10 cellular contexts compared by ENCODE assay signal in genomic region chr6:150403458-150404245, GRCh38. TPM values are rescaled to one million over a fixed set of nuclear protein-coding genes. Genes with fewer than 3 reads are reported as not detected.
A peak's percentile ranks its signal among the peaks of the same experiment; 100 is the strongest.
DNase-seq lines count a peak whose midpoint lies in the region; ATAC-seq, FAIRE-seq and TF ChIP-seq lines count a peak whose summit lies in the region.
"Had no signal": no experiment of that assay in that cellular context is flagged by ENCODE, and none has a peak within 500 bp of the region (broad histone marks: within the 10 kb centered on the region; RNA-seq: fewer than 3 reads in every experiment).

No MANE protein-coding gene starts in this region.

- in situ Hi-C loops in HepG2 (cut with HindIII; ENCODE audit: extremely low pct_ligation_motif_present, low pct_unique_long_range_greater_than_20kb): loop anchor here (25.0 kb wide), 1 partner anchor 934 kb away; no protein-coding TSS in a partner anchor
- in situ Hi-C loops in brain microvascular endothelial cell (cut with HindIII; ENCODE audit: low pct_ligation_motif_present, low sequenced_read_pairs): no loop called here

- ATAC-seq in HepG2 (no peak), left colon (peak; percentile 73), GM18873 (IDR thresholded peaks at IDR 0.05; ENCODE audit: low FRiP score, unreplicated experiment) (no peak)
- ATAC-seq: activated CD8-positive, alpha-beta memory T cell treated with anti-CD3 and anti-CD28 coated beads, Interleukin-2, amount 10 ng/mL, durations not matched to agents 7 days and 5 days had no signal

- H3K9me3 ChIP-seq in liver (ENCODE audit: control insufficient read depth in 4 of 4, low read length in 3 of 4) (no peaks in the 10 kb centered on the region), HepG2 (ENCODE audit: low read length) (no peaks in the 10 kb centered on the region)

- H3K79me2 ChIP-seq in HepG2 (ENCODE audit: insufficient read depth, low read length): no peaks in the 10 kb centered on the region

- no peak overlapping the region for H2AFZ ChIP-seq in HepG2 (ENCODE audit: low read length)

- intact Hi-C loops in HepG2 (cut with micrococcal nuclease; ENCODE audit: unreplicated experiment): no loop called here
- intact Hi-C loops in left colon (cut with DNase I, micrococcal nuclease): no loop called here

- 57% methylated on average over 5 of the region's 5 CpGs for WGBS in liver
- 9% methylated on average over 5 of the region's 5 CpGs for WGBS in HepG2 (ENCODE audit: low lambda C conversion rate)

- H3K4me1 ChIP-seq in liver (ENCODE audit: control insufficient read depth in 4 of 4, insufficient read depth in 4 of 4, low read length in 3 of 4) (no peaks in the 10 kb centered on the region), HepG2 (ENCODE audit: insufficient read depth, low read length) (no peaks in the 10 kb centered on the region)

- no peak for FAIRE-seq in HepG2 (lab: Jason Lieb, UNC)

- peaks cover 0 to 6% (median 0%) of the 10 kb centered on the region in 4 donors for H3K36me3 ChIP-seq in liver (ENCODE audit: control insufficient read depth in 4 of 4, insufficient read depth in 3 of 4, low read depth in 1 of 4, low read length in 3 of 4)
- no peaks in the 10 kb centered on the region for H3K36me3 ChIP-seq in HepG2 (replicated peaks in 1 of 2; ENCODE audit: control insufficient read depth in 1 of 2, insufficient read depth in 2 of 2, low read length in 2 of 2)
- no peaks in the 10 kb centered on the region for H3K36me3 ChIP-seq in brain microvascular endothelial cell (replicated peaks)

- H3K27ac ChIP-seq in liver (ENCODE audit: low read depth in 1 of 2, low read length in 2 of 2) (no peak overlapping the region), HepG2 (ENCODE audit: extremely low read length, insufficient read depth, low read length) (no peak overlapping the region), brain microvascular endothelial cell (peak overlapping the region; percentile 67)

- DNase-seq in HepG2 (ENCODE audit: low spot score) (no peak), brain microvascular endothelial cell (peak; percentile 98), left colon (no peak), GM19238 (ENCODE audit: insufficient read length, low spot score) (no peak)
- no peak for DNase-seq in stimulated activated naive CD4-positive, alpha-beta T cell (lab: John Stamatoyannopoulos, UW)
- DNase-seq in stimulated activated CD4-positive, alpha-beta T cell treated with anti-CD3 and anti-CD28 coated beads, Interleukin-4, amount 100 ng/mL, for 24 hours: no peak
- DNase-seq: activated CD8-positive, alpha-beta memory T cell treated with anti-CD3 and anti-CD28 coated beads, Interleukin-2, amount 10 ng/mL, durations not matched to agents 7 days and 5 days had no signal

- TF ChIP-seq CTCF in liver (IDR thresholded peaks at IDR 0.05; ENCODE audit: low read depth, low read length, missing input control) (no peak), HepG2 (CRISPR knock-in tag; IDR thresholded peaks at IDR 0.05) (no peak), brain microvascular endothelial cell (IDR thresholded peaks at IDR 0.05; ENCODE audit: low read depth, low read length, missing control alignments) (no peak)

- no peak overlapping the region for H3K4me2 ChIP-seq in HepG2 (ENCODE audit: low read depth, low read length)

- CTCF ChIA-PET in HepG2 (lab: Yijun Ruan, JAX; ENCODE audit: low intra/inter-chr PET ratio, low total read pairs): no interaction called here

- POLR2A ChIA-PET in HepG2 (lab: Yijun Ruan, JAX): no interaction called here

- no peak overlapping the region for H3K9ac ChIP-seq in liver (ENCODE audit: low read depth in 1 of 2, low read length in 2 of 2)
- no peak overlapping the region for H3K9ac ChIP-seq in HepG2 (ENCODE audit: insufficient read depth, low read depth, low read length)

- no peak overlapping the region for H3K4me3 ChIP-seq in liver (ENCODE audit: low read depth in 1 of 3, low read length in 3 of 3)
- no peak overlapping the region for H3K4me3 ChIP-seq in HepG2 (replicated peaks in 1 of 3; ENCODE audit: insufficient read depth in 1 of 3, low read depth in 2 of 3, low read length in 3 of 3)
- no peak overlapping the region for H3K4me3 ChIP-seq in brain microvascular endothelial cell (ENCODE audit: low read depth, low read length)

- TF ChIP-seq RAD21 in liver (IDR thresholded peaks at IDR 0.05) (no peak), HepG2 (CRISPR knock-in tag; IDR thresholded peaks at IDR 0.05) (no peak)

- no peaks in the 10 kb centered on the region for H4K20me1 ChIP-seq in HepG2 (ENCODE audit: insufficient read depth, low read length)

- no peak for TF ChIP-seq POLR2A in HepG2 (IDR thresholded peaks at IDR 0.05; ENCODE audit: insufficient read depth in 1 of 2, low read depth in 2 of 2, low read length in 2 of 2)

- H3K27me3 ChIP-seq in liver (ENCODE audit: control insufficient read depth in 4 of 4, insufficient read depth in 4 of 4, low read length in 3 of 4) (no peaks in the 10 kb centered on the region), HepG2 (ENCODE audit: control insufficient read depth in 1 of 2, insufficient read depth in 2 of 2, low read length in 2 of 2) (peaks cover 0 to 6% of the 10 kb centered on the region in 2 experiments; a peak in 2 of 5 replicates), brain microvascular endothelial cell (replicated peaks) (no peaks in the 10 kb centered on the region)

- BruUV-seq in HepG2 (replicated peaks; lab: Mats Ljungman, UMichigan): no TSS peak

- TF ChIP-seq EP300 in HepG2 (IDR thresholded peaks at IDR 0.05; ENCODE audit: low read depth in 2 of 2, low read length in 2 of 2): no peak
- TF ChIP-seq EP300 in HepG2 (CRISPR knock-in tag; IDR thresholded peaks at IDR 0.05; ENCODE audit: borderline replicate concordance): no peak

TF ChIP-seq in liver, 16 proteins besides CTCF, POLR2A, EP300 and RAD21:
- peak; percentile 14 for TF ChIP-seq YY1 (IDR thresholded peaks at IDR 0.05)
- TF ChIP-seq ZBTB33 (IDR thresholded peaks at IDR 0.05): no peak
- TF ChIP-seq NR2F2 (IDR thresholded peaks at IDR 0.05): peak; percentile 49

TF ChIP-seq in HepG2, 621 proteins besides CTCF, POLR2A, EP300 and RAD21 (continues in another document):
- no peak for TF ChIP-seq ZNF343 (CRISPR knock-in tag; IDR thresholded peaks at IDR 0.05)
- no peak for TF ChIP-seq ARNTL (CRISPR knock-in tag; IDR thresholded peaks at IDR 0.05)
- TF ChIP-seq TBX3 (IDR thresholded peaks at IDR 0.05; ENCODE audit: borderline replicate concordance): no peak
- TF ChIP-seq KLF11 (CRISPR knock-in tag; IDR thresholded peaks at IDR 0.05): no peak
- no peak for TF ChIP-seq FOXP4 (CRISPR knock-in tag; IDR thresholded peaks at IDR 0.05)
- no peak for TF ChIP-seq ZNF747 (CRISPR knock-in tag; IDR thresholded peaks at IDR 0.05; ENCODE audit: borderline replicate concordance)
- TF ChIP-seq HNF1B (CRISPR knock-in tag; IDR thresholded peaks at IDR 0.05): no peak

RNA-seq across cellular contexts. Expression of gene IYD, which starts 34.8 kb away (rescaled TPM):
- total RNA-seq in liver (1 to 10 TPM; 1.6 to 2.7 TPM), HepG2 (2016; rRNA removed; fragmentation: Illumina TruSeq; extraction: Trizol) (0.46 and 0.52 TPM in 2 replicates), left colon (10 to 100 TPM; 22.6 to 27.0 TPM)
- polyA plus RNA-seq in liver (1 to 10 TPM; 2.5 to 6.2 TPM), HepG2 (2011; rRNA removed) (0.01 TPM in 2 replicates)
- total RNA-seq in HepG2 (2016; cell fraction: cytosol; rRNA removed; fragmentation: Illumina TruSeq; extraction: Trizol; ENCODE audit: low read depth): 0.09 TPM in 1 of 2 replicates, not detected in the other
- total RNA-seq in HepG2 (2016; cell fraction: insoluble cytoplasmic fraction; rRNA removed; fragmentation: Illumina TruSeq; extraction: Trizol): 0.17 and 0.31 TPM in 2 replicates
- total RNA-seq in HepG2 (2016; cell fraction: membrane; rRNA removed; fragmentation: Illumina TruSeq; extraction: Trizol): 0.03 TPM in 1 of 2 replicates, not detected in the other
- 0.03 and 0.66 TPM in 2 replicates for total RNA-seq in HepG2 (2016; cell fraction: nucleus; rRNA removed; fragmentation: Illumina TruSeq; extraction: Trizol)
- 0.01 TPM in 2 replicates for polyA plus RNA-seq in HepG2 (2011; cell fraction: cytosol; rRNA removed)
- 0.03 TPM in 1 of 2 replicates, not detected in the other for polyA plus RNA-seq in HepG2 (2011; cell fraction: nucleus; rRNA removed)
- polyA plus RNA-seq in HepG2 (2012): 0.04 and 0.21 TPM in 2 replicates
- 0.08 TPM in 1 of 2 replicates, not detected in the other for polyA plus RNA-seq in HepG2 (2016; cell fraction: cytosol; fragmentation: Illumina TruSeq; extraction: Trizol; ENCODE audit: low read depth)
- 0.11 and 0.13 TPM in 2 replicates for polyA plus RNA-seq in HepG2 (2016; cell fraction: insoluble cytoplasmic fraction; fragmentation: Illumina TruSeq; extraction: Trizol; ENCODE audit: low read depth)
- not detected in 2 replicates for polyA plus RNA-seq in HepG2 (2016; cell fraction: membrane; fragmentation: Illumina TruSeq; extraction: Trizol; ENCODE audit: low read depth)
- 0.15 and 0.94 TPM in 2 replicates for polyA plus RNA-seq in HepG2 (2016; cell fraction: nucleus; fragmentation: Illumina TruSeq; extraction: Trizol; ENCODE audit: insufficient read depth, low read depth)
- not detected in 2 replicates for polyA minus RNA-seq in HepG2 (2011; rRNA and poly(A)+ RNA removed; ENCODE audit: low replicate concordance)
- not detected in 2 replicates for polyA minus RNA-seq in HepG2 (2011; cell fraction: cytosol; rRNA and poly(A)+ RNA removed)
- polyA minus RNA-seq in HepG2 (2011; cell fraction: nucleus; rRNA and poly(A)+ RNA removed): not detected in 2 replicates
- total RNA-seq: activated CD8-positive, alpha-beta memory T cell treated with anti-CD3 and anti-CD28 coated beads, Interleukin-2, amount 10 ng/mL, durations not matched to agents 7 days and 5 days; temporal lobe had no signal

Comparison
In these comparisons a context has a peak if more than half of its experiments do, and no peak if none do; other contexts are left out.
1. RNA of gene IYD, which starts 34.8 kb away (total RNA-seq): 22.6 to 27.0 TPM in left colon; 1.6 to 2.7 TPM in liver and 0.03 to 0.66 TPM in HepG2; every median in the first group is over 4 times any median in the second.